21 cellular contexts compared by ENCODE assay signal in the genomic region with DNA sequence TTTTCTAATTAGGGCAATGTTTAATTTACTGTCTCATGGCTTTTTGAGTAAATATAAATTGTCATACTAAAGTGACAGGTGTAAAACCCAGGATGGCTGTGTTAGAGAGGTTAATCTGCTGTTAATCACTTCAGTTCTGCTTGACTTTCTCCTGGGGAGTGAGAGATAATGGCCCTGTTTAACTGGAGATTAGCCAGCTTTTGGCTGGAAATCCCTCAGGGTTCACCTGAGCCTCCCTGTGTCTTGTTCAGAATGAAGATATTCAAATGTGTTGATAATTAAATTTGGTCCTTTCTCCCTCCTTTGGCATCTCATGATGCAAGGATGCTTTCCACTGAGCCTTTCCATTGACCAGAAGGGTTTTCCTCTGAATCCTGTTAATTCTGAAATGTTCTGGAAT.
"Had no signal": no experiment of that assay in that cellular context is flagged by ENCODE, and none has a peak within 500 bp of the region (broad histone marks: within the 10 kb centered on the region; RNA-seq: fewer than 3 reads in every experiment).

No MANE protein-coding gene starts in this region.

- H3K27me3 ChIP-seq: ascending aorta, gastroesophageal sphincter, left lung, tibial artery had no signal

- DNase-seq: activated CD4-positive, alpha-beta T cell treated with anti-CD3 and anti-CD28 coated beads for 1 hour; activated gamma-delta T cell; cortex of kidney; heart left ventricle; left lung; mammary epithelial cell; nephron progenitor cell; occipital lobe; posterior cingulate gyrus; retina; stimulated activated CD4-positive, alpha-beta T cell treated with anti-CD3 and anti-CD28 coated beads, Interleukin-12 subunit alpha, Interleukin-12 subunit beta, amount 100 ng/mL, for 4 hours; stimulated activated CD4-positive, alpha-beta T cell treated with anti-CD3 and anti-CD28 coated beads, Interleukin-1b, Interleukin-23, amount 100 ng/mL, for 48 hours; stimulated activated CD8-positive, alpha-beta memory T cell treated with anti-CD3 and anti-CD28 coated beads, Interleukin-4, amount 100 ng/mL, for 48 hours; stimulated activated naive CD4-positive, alpha-beta T cell; substantia nigra; tibial artery had no signal

- H3K9me3 ChIP-seq: ascending aorta, gastroesophageal sphincter, heart left ventricle, left lung, tibial artery had no signal

- H3K27me3 Mint-ChIP-seq: activated naive CD4-positive, alpha-beta T cell treated with anti-CD3 and anti-CD28 coated beads, Interleukin-2, amount 50 U/mL, for 24 hours had no signal

- H3K36me3 Mint-ChIP-seq: activated naive CD4-positive, alpha-beta T cell treated with anti-CD3 and anti-CD28 coated beads, Interleukin-2, amount 50 U/mL, for 24 hours had no signal

- H3K4me1 ChIP-seq: ascending aorta, gastroesophageal sphincter, heart left ventricle, left lung, tibial artery had no signal

- H3K4me3 ChIP-seq: ascending aorta, gastroesophageal sphincter, heart left ventricle, left lung, tibial artery had no signal

- H3K4me3 Mint-ChIP-seq: activated naive CD4-positive, alpha-beta T cell treated with anti-CD3 and anti-CD28 coated beads, Interleukin-2, amount 50 U/mL, for 24 hours; nephron progenitor cell had no signal

- ATAC-seq: esophagus mucosa, gastroesophageal sphincter, heart left ventricle, left lung had no signal

- H3K9me3 Mint-ChIP-seq: nephron progenitor cell had no signal

- H3K4me1 Mint-ChIP-seq: activated naive CD4-positive, alpha-beta T cell treated with anti-CD3 and anti-CD28 coated beads, Interleukin-2, amount 50 U/mL, for 24 hours; nephron progenitor cell had no signal

- H3K36me3 ChIP-seq: ascending aorta, gastroesophageal sphincter, heart left ventricle, left lung, tibial artery had no signal

- H3K27ac ChIP-seq: ascending aorta, gastroesophageal sphincter, heart left ventricle, left lung, tibial artery, VCaP had no signal

- H3K27ac Mint-ChIP-seq: activated naive CD4-positive, alpha-beta T cell treated with anti-CD3 and anti-CD28 coated beads, Interleukin-2, amount 50 U/mL, for 24 hours; nephron progenitor cell had no signal
